ENCODE assay signal across 1 cellular context in the genomic region with DNA sequence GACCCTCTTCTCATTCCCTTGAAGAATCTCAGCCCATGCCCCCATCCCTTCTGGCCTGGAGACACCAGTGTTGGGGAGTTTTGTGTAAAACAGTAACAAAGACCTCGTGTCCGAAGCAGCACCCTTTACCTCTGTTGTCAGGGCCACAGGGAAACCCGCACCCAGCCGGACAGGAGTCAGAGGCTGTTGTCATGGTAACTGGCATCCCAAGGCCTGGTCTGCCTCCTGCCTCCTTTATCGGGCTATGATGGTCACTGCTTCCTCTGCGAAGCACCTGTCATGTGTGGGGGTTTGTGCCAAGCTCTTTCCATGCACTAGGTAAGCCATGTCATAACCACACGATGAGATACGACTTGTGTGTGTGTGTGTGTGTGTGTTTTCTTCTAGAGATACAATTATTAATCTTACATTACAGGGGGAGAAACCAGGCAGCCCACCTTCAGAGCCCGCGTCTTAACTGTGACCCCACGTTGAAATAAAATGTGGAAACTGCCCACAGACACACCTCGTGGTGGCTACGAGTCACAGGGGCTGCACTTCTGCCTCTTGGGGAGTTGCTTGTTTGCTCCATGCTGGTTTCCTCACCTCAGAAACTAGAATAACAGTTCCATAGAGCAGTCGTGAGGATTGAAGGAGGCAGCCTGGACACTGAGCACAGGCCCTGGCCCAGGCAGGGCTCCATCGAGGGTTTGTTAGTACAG.
A peak's percentile ranks its signal among the peaks of the same experiment; 100 is the strongest.
TF ChIP-seq lines count a peak whose summit lies in the region.

No MANE protein-coding gene starts in this region.

TF ChIP-seq in HepG2, 621 proteins besides CTCF, POLR2A, EP300 and RAD21:
- TF ChIP-seq ZNF782 (CRISPR knock-in tag; IDR thresholded peaks at IDR 0.05; ENCODE audit: borderline replicate concordance) (no peak), AHR (CRISPR knock-in tag; IDR thresholded peaks at IDR 0.05) (no peak), FOXA3 (CRISPR knock-in tag; IDR thresholded peaks at IDR 0.05) (no peak), ZNF646 (CRISPR knock-in tag; IDR thresholded peaks at IDR 0.05) (no peak), HNF4G (IDR thresholded peaks at IDR 0.05; ENCODE audit: borderline replicate concordance, low read depth, low read length) (no peak), HNF4G (CRISPR knock-in tag; IDR thresholded peaks at IDR 0.05; ENCODE audit: borderline replicate concordance, low read depth) (no peak), ZNF512 (CRISPR knock-in tag; IDR thresholded peaks at IDR 0.05) (0 out of 2 replicates have a peak, but pooled peaks have one; percentile 1), THYN1 (CRISPR knock-in tag; IDR thresholded peaks at IDR 0.05; ENCODE audit: borderline replicate concordance, low read depth) (no peak), SMAD3 (CRISPR knock-in tag; IDR thresholded peaks at IDR 0.05) (no peak), NFIC (IDR thresholded peaks at IDR 0.05; ENCODE audit: low read length) (no peak), MXD4 (CRISPR knock-in tag; IDR thresholded peaks at IDR 0.05) (no peak), ZBTB20 (CRISPR knock-in tag; IDR thresholded peaks at IDR 0.05; ENCODE audit: borderline replicate concordance, low read depth) (no peak), ZNF550 (CRISPR knock-in tag; IDR thresholded peaks at IDR 0.05; ENCODE audit: borderline replicate concordance) (no peak), HMG20B (CRISPR knock-in tag; conservative IDR thresholded peaks at IDR 0.05) (no peak), DBP (CRISPR knock-in tag; IDR thresholded peaks at IDR 0.05; ENCODE audit: not compliant biosample characterization) (no peak), RFX1 (IDR thresholded peaks at IDR 0.05) (peak; percentile 79), ZNF75D (CRISPR knock-in tag; IDR thresholded peaks at IDR 0.05; ENCODE audit: borderline replicate concordance) (no peak), SRSF9 (IDR thresholded peaks at IDR 0.05; ENCODE audit: borderline replicate concordance, insufficient read depth, low read depth, low read length, poor library complexity, severe bottlenecking) (no peak), BCL6 (CRISPR knock-in tag; IDR thresholded peaks at IDR 0.05) (no peak), FOXJ3 (CRISPR knock-in tag; IDR thresholded peaks at IDR 0.05; ENCODE audit: borderline replicate concordance) (no peak), TAF1 (CRISPR knock-in tag; IDR thresholded peaks at IDR 0.05) (no peak), RFX3 (CRISPR knock-in tag; IDR thresholded peaks at IDR 0.05) (peak; percentile 66; the same call in 1 of the 2 replicates), ZNF615 (CRISPR knock-in tag; IDR thresholded peaks at IDR 0.05; ENCODE audit: borderline replicate concordance) (no peak), ZNF850 (CRISPR knock-in tag; conservative IDR thresholded peaks at IDR 0.05) (no peak), NR2C2 (CRISPR knock-in tag; IDR thresholded peaks at IDR 0.05; ENCODE audit: borderline replicate concordance) (no peak), ZNF274 (CRISPR knock-in tag; IDR thresholded peaks at IDR 0.05) (no peak)
